In genomic region chr3:10224794-10225660, GRCh38 we compare ENCODE assay signal across 1 cellular context.
TF ChIP-seq lines count a peak whose summit lies in the region.

No MANE protein-coding gene starts in this region.

TF ChIP-seq in HepG2, 621 proteins besides CTCF, POLR2A, EP300 and RAD21 (continued from another document and continues in another):
- TF ChIP-seq ZNF574 (CRISPR knock-in tag; IDR thresholded peaks at IDR 0.05), result peak; percentile 70
- TF ChIP-seq DPF2 (CRISPR knock-in tag; IDR thresholded peaks at IDR 0.05; ENCODE audit: borderline replicate concordance, low read depth), result peak; percentile 73; the same call in 1 of the 2 replicates
- peak; percentile 78 for TF ChIP-seq SKIL (CRISPR knock-in tag; IDR thresholded peaks at IDR 0.05; ENCODE audit: borderline replicate concordance)
- peak; percentile 99 for TF ChIP-seq ZNF644 (CRISPR knock-in tag; IDR thresholded peaks at IDR 0.05; ENCODE audit: low read depth)
- peak; percentile 96 for TF ChIP-seq PHF21A (CRISPR knock-in tag; IDR thresholded peaks at IDR 0.05)
- TF ChIP-seq UBTF (CRISPR knock-in tag; IDR thresholded peaks at IDR 0.05), result 0 out of 2 replicates have a peak, but pooled peaks have one; percentile 28
- no peak for TF ChIP-seq SP1 (IDR thresholded peaks at IDR 0.05)
- 0 out of 2 replicates have a peak, but pooled peaks have one; percentile 15 for TF ChIP-seq SP1 (CRISPR knock-in tag; IDR thresholded peaks at IDR 0.05)
- peak; percentile 53; the same call in 1 of the 2 replicates for TF ChIP-seq ZNF281 (CRISPR knock-in tag; IDR thresholded peaks at IDR 0.05; ENCODE audit: borderline replicate concordance)
- 0 out of 2 replicates have a peak, but pooled peaks have one; percentile 40 for TF ChIP-seq ZNF264 (CRISPR knock-in tag; IDR thresholded peaks at IDR 0.05)
- no peak for TF ChIP-seq ZBTB21 (CRISPR knock-in tag; IDR thresholded peaks at IDR 0.05)
- TF ChIP-seq ZNF17 (CRISPR knock-in tag; IDR thresholded peaks at IDR 0.05), result no peak
- TF ChIP-seq SOX5 (CRISPR knock-in tag; IDR thresholded peaks at IDR 0.05; ENCODE audit: borderline replicate concordance), result peak; percentile 92
- TF ChIP-seq FOXA1 (IDR thresholded peaks at IDR 0.05), result no peak
- peak; percentile 91 for TF ChIP-seq FOXA1 (CRISPR knock-in tag; IDR thresholded peaks at IDR 0.05)
- TF ChIP-seq ZNF609 (CRISPR knock-in tag; IDR thresholded peaks at IDR 0.05; ENCODE audit: borderline replicate concordance), result peak; percentile 81
- TF ChIP-seq KAT8 (CRISPR knock-in tag; IDR thresholded peaks at IDR 0.05), result peak; percentile 85
- TF ChIP-seq HOXA5 (CRISPR knock-in tag; IDR thresholded peaks at IDR 0.05), result peak; percentile 70; the same call in 1 of the 2 replicates
- peak; percentile 85 for TF ChIP-seq PATZ1 (CRISPR knock-in tag; IDR thresholded peaks at IDR 0.05)
- TF ChIP-seq BCL6 (CRISPR knock-in tag; IDR thresholded peaks at IDR 0.05), result peak; percentile 82
- peak; percentile 46 for TF ChIP-seq TBL1XR1 (IDR thresholded peaks at IDR 0.05; ENCODE audit: borderline replicate concordance, low read length, partially characterized antibody)
- peak; percentile 16; the same call in 1 of the 2 replicates for TF ChIP-seq MAFF (IDR thresholded peaks at IDR 0.05; ENCODE audit: low read depth, low read length)
- peak; percentile 66; the same call in 1 of the 2 replicates for TF ChIP-seq SIN3A (IDR thresholded peaks at IDR 0.05; ENCODE audit: borderline replicate concordance, low read depth, low read length)
- peak; percentile 76; the same call in 1 of the 2 replicates for TF ChIP-seq FOXK1 (CRISPR knock-in tag; IDR thresholded peaks at IDR 0.05; ENCODE audit: borderline replicate concordance, low read depth)
- peak; percentile 98 for TF ChIP-seq PAXIP1 (CRISPR knock-in tag; conservative IDR thresholded peaks at IDR 0.05)
- TF ChIP-seq ZNF24 (IDR thresholded peaks at IDR 0.05), result peak; percentile 55; the same call in 1 of the 2 replicates
- peak; percentile 70; the same call in 1 of the 2 replicates for TF ChIP-seq CREM (IDR thresholded peaks at IDR 0.05)
- no peak for TF ChIP-seq CREM (CRISPR knock-in tag; IDR thresholded peaks at IDR 0.05)
- no peak for TF ChIP-seq CENPT (CRISPR knock-in tag; IDR thresholded peaks at IDR 0.05; ENCODE audit: low read depth)
- peak; percentile 74 for TF ChIP-seq DMAP1 (CRISPR knock-in tag; IDR thresholded peaks at IDR 0.05)
- TF ChIP-seq ZFP36L2 (CRISPR knock-in tag; IDR thresholded peaks at IDR 0.05), result no peak
- peak; percentile 97 for TF ChIP-seq HNF4G (IDR thresholded peaks at IDR 0.05; ENCODE audit: borderline replicate concordance, low read depth, low read length)
- TF ChIP-seq HNF4G (CRISPR knock-in tag; IDR thresholded peaks at IDR 0.05; ENCODE audit: borderline replicate concordance, low read depth), result peak; percentile 90; the same call in 1 of the 2 replicates
- TF ChIP-seq POGK (CRISPR knock-in tag; conservative IDR thresholded peaks at IDR 0.05), result no peak
- no peak for TF ChIP-seq RBM22 (optimal IDR thresholded peaks at IDR 0.05; ENCODE audit: low read length)
